ENCODE assay signal across 8 cellular contexts in genomic region chr9:70419546-70420266, GRCh38. TPM values are rescaled to one million over a fixed set of nuclear protein-coding genes. Genes with fewer than 3 reads are reported as not detected.
DNase-seq lines count a peak whose midpoint lies in the region; ATAC-seq and TF ChIP-seq lines count a peak whose summit lies in the region.

No MANE protein-coding gene starts in this region.

- H3K9me2 ChIP-seq in Karpas-422 (replicated peaks; ENCODE audit: insufficient read depth, low read length) = no peaks in the 10 kb centered on the region

- H3K9ac ChIP-seq in Karpas-422 (ENCODE audit: low read length) = peak overlapping the region; percentile 68

- no peaks in the 10 kb centered on the region for H3K79me2 ChIP-seq in Karpas-422 (ENCODE audit: low read length)

- H4K20me1 ChIP-seq in Karpas-422 (ENCODE audit: insufficient read depth, low read depth, low read length) = no peaks in the 10 kb centered on the region

- peak; percentile 89 for TF ChIP-seq POLR2A in Peyer's patch (IDR thresholded peaks at IDR 0.05)

- peak overlapping the region; percentile 97 for H2AFZ ChIP-seq in Karpas-422 (ENCODE audit: low read length)

- peaks cover 22% of the 10 kb centered on the region for H3K4me1 Mint-ChIP-seq in activated T-helper 17 cell treated with anti-CD3 and anti-CD28 coated beads, Interleukin-2, amount 50 U/mL, for 72 hours
- H3K4me1 Mint-ChIP-seq in natural killer cell = peaks cover 30 to 45% of the 10 kb centered on the region in 2 donors
- peaks cover 23 to 38% of the 10 kb centered on the region in 2 donors for H3K4me1 Mint-ChIP-seq in stimulated activated naive B cell treated with anti-CD40 and anti-IgM and Interleukin-4, amounts not matched to agents 10 μg/mL and 1 μg/mL and 100 μg/mL, for 72 hours

- H3K27ac ChIP-seq in Karpas-422 (ENCODE audit: low read length) (no peak overlapping the region), Peyer's patch (peak overlapping the region; percentile 95 to 100 (median 98))

- peak; percentile 48 for ATAC-seq in GM21825 (IDR thresholded peaks at IDR 0.05; ENCODE audit: unreplicated experiment)
- peak; percentile 60 for ATAC-seq in activated T-helper 17 cell treated with anti-CD3 and anti-CD28 coated beads, Interleukin-2, amount 50 U/mL, for 72 hours (replicated peaks)
- peak; percentile 60 to 79 (median 72) for ATAC-seq in natural killer cell
- peak; percentile 62 to 63 for ATAC-seq in stimulated activated naive B cell treated with anti-CD40 and anti-IgM and Interleukin-4, amounts not matched to agents 10 μg/mL and 1 μg/mL and 100 μg/mL, for 72 hours (replicated peaks)

- H3K27ac Mint-ChIP-seq in activated T-helper 17 cell treated with anti-CD3 and anti-CD28 coated beads, Interleukin-2, amount 50 U/mL, for 72 hours = peak overlapping the region; percentile 96
- peak overlapping the region; percentile 96 to 97 for H3K27ac Mint-ChIP-seq in natural killer cell
- peak overlapping the region; percentile 98 for H3K27ac Mint-ChIP-seq in stimulated activated naive B cell treated with anti-CD40 and anti-IgM and Interleukin-4, amounts not matched to agents 10 μg/mL and 1 μg/mL and 100 μg/mL, for 72 hours

- peaks cover 9% of the 10 kb centered on the region for H3K36me3 Mint-ChIP-seq in activated T-helper 17 cell treated with anti-CD3 and anti-CD28 coated beads, Interleukin-2, amount 50 U/mL, for 72 hours (ENCODE audit: low read depth)
- no peaks in the 10 kb centered on the region for H3K36me3 Mint-ChIP-seq in natural killer cell
- H3K36me3 Mint-ChIP-seq in stimulated activated naive B cell treated with anti-CD40 and anti-IgM and Interleukin-4, amounts not matched to agents 10 μg/mL and 1 μg/mL and 100 μg/mL, for 72 hours = peaks cover 0 to 2% of the 10 kb centered on the region in 2 donors

- DNase-seq in DMS79 treated with DMSO at 0.1 percent for 48 hours (lab: John Stamatoyannopoulos, UW) (peak; percentile 47), Karpas-422 (peak; percentile 64), Peyer's patch (peak; percentile 97 to 98 (median 97)), fibroblast of mammary gland (ENCODE audit: low read depth) (peak; percentile 98), natural killer cell (peak; percentile 86)
- DNase-seq in stimulated activated naive B cell treated with anti-CD40 and anti-IgM and Interleukin-4, amounts not matched to agents 10 μg/mL and 1 μg/mL and 100 μg/mL, for 72 hours = peak; percentile 69

- peak overlapping the region; percentile 63 for H3K4me3 ChIP-seq in Karpas-422 (ENCODE audit: low read length)
- H3K4me3 ChIP-seq in Peyer's patch = peak overlapping the region; percentile 49 to 64 (median 58)
- peak overlapping the region; percentile 53 for H3K4me3 ChIP-seq in fibroblast of mammary gland (ENCODE audit: control insufficient read depth, low read depth, low read length)

- H3K4me1 ChIP-seq in Karpas-422 (ENCODE audit: low read length) = peaks cover 28% of the 10 kb centered on the region
- peaks cover 7 to 30% (median 19%) of the 10 kb centered on the region in 4 donors for H3K4me1 ChIP-seq in Peyer's patch

- H3K36me3 ChIP-seq in Karpas-422 (ENCODE audit: insufficient read depth, low read length) = no peaks in the 10 kb centered on the region
- no peaks in the 10 kb centered on the region for H3K36me3 ChIP-seq in Peyer's patch

- peak overlapping the region; percentile 88 for H3K4me3 Mint-ChIP-seq in activated T-helper 17 cell treated with anti-CD3 and anti-CD28 coated beads, Interleukin-2, amount 50 U/mL, for 72 hours
- H3K4me3 Mint-ChIP-seq in natural killer cell = peak overlapping the region; percentile 97
- peak overlapping the region; percentile 98 for H3K4me3 Mint-ChIP-seq in stimulated activated naive B cell treated with anti-CD40 and anti-IgM and Interleukin-4, amounts not matched to agents 10 μg/mL and 1 μg/mL and 100 μg/mL, for 72 hours

- peak in 2 of 6 experiments; percentile 14 to 36 for TF ChIP-seq CTCF in Peyer's patch (IDR thresholded peaks at IDR 0.05)
- TF ChIP-seq CTCF in fibroblast of mammary gland (conservative IDR thresholded peaks at IDR 0.05; ENCODE audit: control insufficient read depth, insufficient read depth, low read depth, low read length) = no peak
- no peak for TF ChIP-seq CTCF in natural killer cell (IDR thresholded peaks at IDR 0.05)

- intact Hi-C loops in natural killer cell (cut with micrococcal nuclease) = loop anchor here (1.0 to 10.0 kb wide), 6 partner anchors 21 to 1945 kb away; partner anchors contain the start of genes SMC5 and ZFAND5

- H3K27me3 ChIP-seq in Karpas-422 (ENCODE audit: low read length) = no peaks in the 10 kb centered on the region
- H3K27me3 ChIP-seq in Peyer's patch = no peaks in the 10 kb centered on the region

- H3K9me3 ChIP-seq in Karpas-422 (ENCODE audit: low read length) (no peaks in the 10 kb centered on the region), Peyer's patch (no peaks in the 10 kb centered on the region)

- H3K4me2 ChIP-seq in Karpas-422 (ENCODE audit: low read depth, low read length, poor library complexity, severe bottlenecking) = peak overlapping the region; percentile 85

- H3K27me3 Mint-ChIP-seq in activated T-helper 17 cell treated with anti-CD3 and anti-CD28 coated beads, Interleukin-2, amount 50 U/mL, for 72 hours = no peaks in the 10 kb centered on the region
- no peaks in the 10 kb centered on the region for H3K27me3 Mint-ChIP-seq in natural killer cell (ENCODE audit: low read depth in 2 of 2)
- H3K27me3 Mint-ChIP-seq in stimulated activated naive B cell treated with anti-CD40 and anti-IgM and Interleukin-4, amounts not matched to agents 10 μg/mL and 1 μg/mL and 100 μg/mL, for 72 hours = no peaks in the 10 kb centered on the region

- no peaks in the 10 kb centered on the region for H3K9me3 Mint-ChIP-seq in activated T-helper 17 cell treated with anti-CD3 and anti-CD28 coated beads, Interleukin-2, amount 50 U/mL, for 72 hours
- no peaks in the 10 kb centered on the region for H3K9me3 Mint-ChIP-seq in natural killer cell
- H3K9me3 Mint-ChIP-seq in stimulated activated naive B cell treated with anti-CD40 and anti-IgM and Interleukin-4, amounts not matched to agents 10 μg/mL and 1 μg/mL and 100 μg/mL, for 72 hours = no peaks in the 10 kb centered on the region

RNA-seq across cellular contexts. Expression of gene KLF9, which starts 5.2 kb away (rescaled TPM):
- 0.04 TPM in 1 of 2 replicates, not detected in the other for total RNA-seq in Karpas-422 (2014; rRNA removed; shearing (Covaris generic); ENCODE audit: low replicate concordance)
- total RNA-seq in Peyer's patch (100 to 1,000 TPM in 1 of 4 donors, 10 to 100 TPM in 3; 40.6 to 124 (median 55.4) TPM), natural killer cell (10 to 100 TPM; 47.7 to 79.3 (median 51.2) TPM)
- 10 to 100 TPM in 1 of 2 donors, 1 to 10 TPM in 1; 9.1 to 19.0 TPM for total RNA-seq in activated T-helper 17 cell treated with anti-CD3 and anti-CD28 coated beads, Interleukin-2, amount 50 U/mL, for 72 hours

Comparison
In these comparisons a context has a peak if more than half of its experiments do, and no peak if none do; other contexts are left out.
1. DNase-seq: peak in every context shown above with its lines; median percentile 98 in fibroblast of mammary gland; 97 in Peyer's patch; 86 in natural killer cell; 69 in stimulated activated naive B cell treated with anti-CD40 and anti-IgM and Interleukin-4, amounts not matched to agents 10 μg/mL and 1 μg/mL and 100 μg/mL, for 72 hours; 64 in Karpas-422; 47 in DMS79 treated with DMSO at 0.1 percent for 48 hours.